Comparison of ENCODE assay signal across 9 cellular contexts in the genomic region with DNA sequence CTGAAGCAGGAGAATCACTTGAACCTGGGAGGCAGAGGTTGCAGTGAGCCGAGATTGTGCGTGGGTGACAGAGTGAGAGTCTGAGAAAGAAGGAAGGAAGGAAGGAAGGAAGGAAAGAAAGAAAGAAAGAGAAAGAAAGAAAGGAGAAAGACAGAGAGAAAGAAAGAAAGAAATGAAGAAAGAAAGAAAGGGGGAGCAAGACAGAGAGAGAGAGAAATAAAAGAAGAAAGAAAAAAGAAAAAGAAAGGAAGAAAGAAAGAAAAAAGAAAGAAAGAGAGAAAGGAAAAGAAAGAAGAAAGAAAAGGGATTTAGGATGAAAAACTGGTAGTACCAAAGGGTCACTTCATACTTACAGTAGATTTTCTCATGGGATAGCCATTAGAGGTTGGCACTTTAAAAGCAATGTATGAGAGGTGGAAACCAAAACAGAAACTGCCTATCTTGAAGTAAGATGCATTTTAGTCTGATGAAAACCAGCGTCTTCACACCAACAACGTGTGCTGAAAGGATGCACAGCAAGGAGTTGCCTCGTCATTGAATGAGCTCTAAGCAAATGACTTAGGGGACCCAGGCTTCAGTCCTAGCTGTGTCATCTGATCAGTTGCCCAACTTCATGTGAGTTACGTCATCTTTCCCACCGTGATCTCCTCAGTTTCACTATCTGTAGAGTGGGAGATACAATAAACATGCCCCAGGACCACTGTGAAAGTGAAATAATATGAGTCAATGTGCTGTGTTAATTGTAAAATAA.
A peak's percentile ranks its signal among the peaks of the same experiment; 100 is the strongest.
DNase-seq lines count a peak whose midpoint lies in the region; ATAC-seq and TF ChIP-seq lines count a peak whose summit lies in the region.
"Had no signal": no experiment of that assay in that cellular context is flagged by ENCODE, and none has a peak within 500 bp of the region (broad histone marks: within the 10 kb centered on the region; RNA-seq: fewer than 3 reads in every experiment).

No MANE protein-coding gene starts in this region.

- peak overlapping the region; percentile 88 for H3K27ac ChIP-seq in left ventricle myocardium inferior (replicated peaks)

- H3K9me3 Mint-ChIP-seq in natural killer cell treated with Interleukin-12 subunit alpha and Interleukin-12 subunit beta and Interleukin-15 and Interleukin-18, amount 100 ng/mL, for 72 hours, result peaks cover 2% of the 10 kb centered on the region

- WGBS in lower leg skin, 2 donors, result 79 to 80% methylated on average over 7 of the region's 7 CpGs

- no peaks in the 10 kb centered on the region for H3K27me3 ChIP-seq in left ventricle myocardium inferior (ENCODE audit: low read depth)

- ATAC-seq in Right ventricle myocardium inferior (no peak), HG03159 (IDR thresholded peaks at IDR 0.05; ENCODE audit: unreplicated experiment) (peak; percentile 73)
- peak; percentile 95 to 98 for ATAC-seq in natural killer cell treated with Interleukin-12 subunit alpha and Interleukin-12 subunit beta and Interleukin-15 and Interleukin-18, amount 100 ng/mL, for 72 hours

- TF ChIP-seq POLR2A in lower leg skin (IDR thresholded peaks at IDR 0.05), result no peak

- no peak for DNase-seq in left ventricle myocardium inferior
- no peak for DNase-seq in Right ventricle myocardium inferior (ENCODE audit: missing footprints)
- peak; percentile 37 for DNase-seq in activated T-cell treated with anti-CD3 and anti-CD28 coated beads for 4 hours
- peak; percentile 92 for DNase-seq in natural killer cell treated with Interleukin-12 subunit alpha and Interleukin-12 subunit beta and Interleukin-15 and Interleukin-18, amount 100 ng/mL, for 72 hours (ENCODE audit: low spot score)
- no peak for DNase-seq in lower leg skin (ENCODE audit: low spot score in 2 of 2)
- DNase-seq in NCI-H2107 (lab: John Stamatoyannopoulos, UW), result no peak
- no peak for DNase-seq in medulla oblongata (ENCODE audit: extremely low spot score)
- DNase-seq: DND-41 had no signal

- H3K36me3 ChIP-seq in left ventricle myocardium inferior, result no peaks in the 10 kb centered on the region

- H3K4me3 ChIP-seq in left ventricle myocardium inferior (no peak overlapping the region), lower leg skin (ENCODE audit: low read depth, poor library complexity, severe bottlenecking) (no peak overlapping the region)

- peak overlapping the region; percentile 85 for H3K4me3 Mint-ChIP-seq in natural killer cell treated with Interleukin-12 subunit alpha and Interleukin-12 subunit beta and Interleukin-15 and Interleukin-18, amount 100 ng/mL, for 72 hours

- H3K36me3 Mint-ChIP-seq in natural killer cell treated with Interleukin-12 subunit alpha and Interleukin-12 subunit beta and Interleukin-15 and Interleukin-18, amount 100 ng/mL, for 72 hours, result peaks cover 17% of the 10 kb centered on the region

- intact Hi-C loops in left ventricle myocardium inferior (cut with micrococcal nuclease) (no loop called here), Right ventricle myocardium inferior (cut with DNase I) (loop anchor here (5.0 to 10.0 kb wide), 3 partner anchors 51 to 154 kb away; no protein-coding TSS in a partner anchor), lower leg skin (cut with DNase I; ENCODE audit: low total_unique reads) (no loop called here)

- H3K27me3 Mint-ChIP-seq in natural killer cell treated with Interleukin-12 subunit alpha and Interleukin-12 subunit beta and Interleukin-15 and Interleukin-18, amount 100 ng/mL, for 72 hours, result no peaks in the 10 kb centered on the region

- TF ChIP-seq CTCF in left ventricle myocardium inferior (IDR thresholded peaks at IDR 0.05; ENCODE audit: borderline replicate concordance) (no peak), lower leg skin (IDR thresholded peaks at IDR 0.05) (no peak)

- peak overlapping the region; percentile 88 to 93 for H3K27ac Mint-ChIP-seq in natural killer cell treated with Interleukin-12 subunit alpha and Interleukin-12 subunit beta and Interleukin-15 and Interleukin-18, amount 100 ng/mL, for 72 hours

- H3K4me1 Mint-ChIP-seq in natural killer cell treated with Interleukin-12 subunit alpha and Interleukin-12 subunit beta and Interleukin-15 and Interleukin-18, amount 100 ng/mL, for 72 hours (ENCODE audit: low read depth in 2 of 2), result peaks cover 77 to 90% of the 10 kb centered on the region in 2 donors

- peaks cover 62% of the 10 kb centered on the region for H3K4me1 ChIP-seq in left ventricle myocardium inferior

- no peaks in the 10 kb centered on the region for H3K9me3 ChIP-seq in left ventricle myocardium inferior (replicated peaks)

Comparison
In these comparisons a context has a peak if more than half of its experiments do, and no peak if none do; other contexts are left out.
1. DNase-seq: peak in activated T-cell treated with anti-CD3 and anti-CD28 coated beads for 4 hours (single experiment) and natural killer cell treated with Interleukin-12 subunit alpha and Interleukin-12 subunit beta and Interleukin-15 and Interleukin-18, amount 100 ng/mL, for 72 hours (single experiment); none in left ventricle myocardium inferior (single experiment), Right ventricle myocardium inferior (single experiment), lower leg skin (0 of 2), NCI-H2107 (single experiment) and medulla oblongata (single experiment).